In the genomic region with DNA sequence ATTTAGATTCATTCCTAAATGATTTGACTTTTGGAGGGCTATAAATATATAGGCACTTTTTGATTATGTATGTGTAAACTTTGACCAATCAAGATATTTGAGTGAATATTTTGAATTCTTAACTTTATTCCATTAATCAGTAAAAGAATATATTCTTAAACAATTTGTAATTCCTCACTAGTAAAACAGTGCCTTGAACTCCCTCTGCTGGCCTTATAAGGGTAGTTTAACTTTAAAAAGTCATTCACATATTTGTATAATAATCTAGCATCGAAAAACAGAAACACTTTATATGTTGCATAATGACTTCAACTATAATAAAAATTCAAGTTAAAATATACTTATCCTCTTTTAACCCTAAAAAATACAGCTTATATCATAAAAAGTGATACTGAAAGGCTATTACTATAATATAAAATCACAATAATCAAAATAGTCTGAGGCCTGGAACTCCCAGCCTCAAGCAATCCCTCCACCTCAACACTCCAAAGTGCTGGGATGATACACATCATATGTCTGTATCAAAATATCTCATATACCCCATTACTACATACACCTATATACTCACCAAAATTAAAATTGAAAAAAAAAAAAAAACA, we compare ENCODE assay signal across 8 cellular contexts. TPM values are rescaled to one million over a fixed set of nuclear protein-coding genes. Genes with fewer than 3 reads are reported as not detected.
DNase-seq lines count a peak whose midpoint lies in the region; ATAC-seq and TF ChIP-seq lines count a peak whose summit lies in the region.

No MANE protein-coding gene starts in this region.

- H3K36me3 Mint-ChIP-seq in stimulated activated memory B cell treated with anti-CD40 and anti-IgM and Interleukin-4, amounts not matched to agents 10 μg/mL and 1 μg/mL and 100 μg/mL, for 72 hours = no peaks in the 10 kb centered on the region

- H3K9me3 Mint-ChIP-seq in stimulated activated memory B cell treated with anti-CD40 and anti-IgM and Interleukin-4, amounts not matched to agents 10 μg/mL and 1 μg/mL and 100 μg/mL, for 72 hours = no peaks in the 10 kb centered on the region

- WGBS in tibial nerve, 2 donors = 9 to 13% methylated on average over 1 of the region's 1 CpG

- in situ Hi-C loops in Panc1 (cut with HindIII; ENCODE audit: low pct_unique_long_range_greater_than_20kb, low sequenced_read_pairs) = no loop called here

- H3K4me3 ChIP-seq in Panc1 (ENCODE audit: low read depth in 2 of 2, low read length in 2 of 2) (no peak overlapping the region), tibial nerve (no peak overlapping the region)

- no peak for TF ChIP-seq EP300 in tibial nerve (IDR thresholded peaks at IDR 0.05)

- no peak for TF ChIP-seq POLR2A in tibial nerve (IDR thresholded peaks at IDR 0.05)

- peaks cover 7% of the 10 kb centered on the region for H3K27me3 Mint-ChIP-seq in stimulated activated memory B cell treated with anti-CD40 and anti-IgM and Interleukin-4, amounts not matched to agents 10 μg/mL and 1 μg/mL and 100 μg/mL, for 72 hours

- BruUV-seq in Panc1 (replicated peaks; lab: Mats Ljungman, UMichigan) = no TSS peak

- H3K4me1 ChIP-seq in Panc1 (ENCODE audit: control insufficient read depth, insufficient read depth, low read length) (0 out of 2 replicates have a peak, but pooled peaks cover 3% of the 10 kb centered on the region), tibial nerve (no peaks in the 10 kb centered on the region)

- peak; percentile 14 for DNase-seq in NOMO-1 treated with DMSO at 0.1 percent for 48 hours (lab: John Stamatoyannopoulos, UW; ENCODE audit: unreplicated experiment)
- no peak for DNase-seq in NOMO-1 treated with dmso at 0.1 percent for 144 hours (lab: John Stamatoyannopoulos, UW; ENCODE audit: unreplicated experiment)
- peak; percentile 26 for DNase-seq in HS-5 (ENCODE audit: low read depth)
- no peak for DNase-seq in Panc1 (ENCODE audit: low read depth, low spot score)
- peak; percentile 65 for DNase-seq in fibroblast of peridontal ligament (ENCODE audit: extremely low read depth)
- DNase-seq in tibial nerve (ENCODE audit: low spot score in 2 of 2) = no peak
- no peak for DNase-seq in activated gamma-delta T cell treated with Interleukin-2 at 50 U/mL for 16 hours

- no peak overlapping the region for H3K27ac Mint-ChIP-seq in stimulated activated memory B cell treated with anti-CD40 and anti-IgM and Interleukin-4, amounts not matched to agents 10 μg/mL and 1 μg/mL and 100 μg/mL, for 72 hours

- H3K27me3 ChIP-seq in Panc1 (ENCODE audit: control insufficient read depth, insufficient read depth, low read length) (no peaks in the 10 kb centered on the region), tibial nerve (no peaks in the 10 kb centered on the region)

- no peaks in the 10 kb centered on the region for H3K4me1 Mint-ChIP-seq in stimulated activated memory B cell treated with anti-CD40 and anti-IgM and Interleukin-4, amounts not matched to agents 10 μg/mL and 1 μg/mL and 100 μg/mL, for 72 hours

- no peaks in the 10 kb centered on the region for H3K36me3 ChIP-seq in Panc1 (ENCODE audit: control insufficient read depth, insufficient read depth, low read length)
- no peaks in the 10 kb centered on the region for H3K36me3 ChIP-seq in tibial nerve

- H3K4me3 Mint-ChIP-seq in stimulated activated memory B cell treated with anti-CD40 and anti-IgM and Interleukin-4, amounts not matched to agents 10 μg/mL and 1 μg/mL and 100 μg/mL, for 72 hours = no peak overlapping the region

- CTCF ChIA-PET in Panc1 (lab: Charles Lee) = no interaction called here

- no peak for ATAC-seq in Panc1
- no peak for ATAC-seq in stimulated activated memory B cell treated with anti-CD40 and anti-IgM and Interleukin-4, amounts not matched to agents 10 μg/mL and 1 μg/mL and 100 μg/mL, for 72 hours

- H3K9me3 ChIP-seq in Panc1 (ENCODE audit: control insufficient read depth, insufficient read depth, low read depth, low read length) = no peaks in the 10 kb centered on the region
- no peaks in the 10 kb centered on the region for H3K9me3 ChIP-seq in tibial nerve

- no peak overlapping the region for H3K27ac ChIP-seq in Panc1 (ENCODE audit: low read length)
- H3K27ac ChIP-seq in tibial nerve = no peak overlapping the region

- intact Hi-C loops in Panc1 (cut with micrococcal nuclease; ENCODE audit: unreplicated experiment) = loop anchor here (1.0 kb wide), 1 partner anchor 683 kb away; no protein-coding TSS in a partner anchor

- POLR2A ChIA-PET in Panc1 (lab: Charles Lee) = no interaction called here

- TF ChIP-seq CTCF in Panc1 (IDR thresholded peaks at IDR 0.05) (peak; percentile 27; the same call in 1 of the 2 replicates), tibial nerve (IDR thresholded peaks at IDR 0.05) (peak; percentile 26 to 46 (median 35))

RNA-seq across cellular contexts. Expression of gene CCDC59, which starts 31.2 kb away (rescaled TPM):
- total RNA-seq in Panc1 (2021; ENCODE audit: unreplicated experiment) (39.8 TPM), tibial nerve (100 to 1,000 TPM in 1 of 4 donors, 10 to 100 TPM in 3; 40.6 to 107 (median 60.5) TPM)
- polyA plus RNA-seq in Panc1 (2012; ENCODE audit: insufficient read length) = 38.2 TPM

RNA-seq across cellular contexts. Expression of gene METTL25, which starts 31.3 kb away (rescaled TPM):
- total RNA-seq in Panc1 (2021; ENCODE audit: unreplicated experiment) (3.5 TPM), tibial nerve (10 to 100 TPM in 2 of 4 donors, 1 to 10 TPM in 2; 6.1 to 16.8 (median 12.3) TPM)
- 3.5 TPM for polyA plus RNA-seq in Panc1 (2012; ENCODE audit: insufficient read length)

Comparison
In these comparisons a context has a peak if more than half of its experiments do, and no peak if none do; other contexts are left out.
1. DNase-seq: peak in NOMO-1 treated with DMSO at 0.1 percent for 48 hours (single experiment), HS-5 (single experiment) and fibroblast of peridontal ligament (single experiment); none in NOMO-1 treated with dmso at 0.1 percent for 144 hours (single experiment), Panc1 (single experiment), tibial nerve (0 of 2) and activated gamma-delta T cell treated with Interleukin-2 at 50 U/mL for 16 hours (single experiment).